ENCODE assay signal across 17 cellular contexts in the genomic region with DNA sequence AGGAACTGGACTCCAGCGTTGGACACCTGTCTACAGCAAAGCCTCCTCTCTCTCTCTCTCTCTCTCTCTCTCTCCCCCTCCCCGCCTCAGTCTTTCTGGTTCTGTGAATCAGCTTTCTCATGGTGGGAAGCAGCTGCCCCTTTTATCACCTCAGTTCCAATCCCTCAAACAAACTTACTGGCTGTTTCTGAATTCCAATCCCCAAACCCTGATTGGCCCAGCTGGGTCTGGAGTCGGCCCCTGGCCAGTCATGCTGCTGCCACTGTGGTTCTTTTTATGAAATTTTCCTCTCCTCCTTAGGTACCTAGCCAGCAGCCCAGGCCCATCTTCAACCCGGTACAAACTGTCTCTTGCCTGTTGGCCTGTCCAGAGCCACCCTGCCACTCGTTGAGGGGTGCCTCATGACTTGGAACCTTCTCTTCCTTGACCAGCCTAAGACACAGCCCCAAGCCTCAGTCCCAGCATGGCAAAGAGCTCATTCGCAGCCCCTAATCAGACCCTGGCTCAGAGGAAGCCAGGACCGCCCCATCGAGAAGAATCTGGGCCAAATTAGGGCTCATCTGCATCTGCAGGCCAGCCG. TPM values are rescaled to one million over a fixed set of nuclear protein-coding genes. Genes with fewer than 3 reads are reported as not detected.
DNase-seq lines count a peak whose midpoint lies in the region; ATAC-seq and TF ChIP-seq lines count a peak whose summit lies in the region.
"Had no signal": no experiment of that assay in that cellular context is flagged by ENCODE, and none has a peak within 500 bp of the region (broad histone marks: within the 10 kb centered on the region; RNA-seq: fewer than 3 reads in every experiment).

No MANE protein-coding gene starts in this region.

- peak overlapping the region; percentile 10 for H3K18ac ChIP-seq in mesendoderm (ENCODE audit: low read length)

- no TSS peak for BruUV-seq in A673 (replicated peaks; lab: Mats Ljungman, UMichigan)

- CTCF ChIA-PET in A673 (lab: Charles Lee), result interaction anchor here (0.6 to 0.7 kb wide), 2 partner anchors 27 to 200 kb away, joined by 4 to 6 read pairs; no protein-coding TSS in a partner anchor
- CTCF ChIA-PET in activated CD8-positive, alpha-beta memory T cell treated with anti-CD3 and anti-CD28 coated beads, Interleukin-2, amount 10 ng/mL, durations not matched to agents 7 days and 5 days (lab: Charles Lee), result interaction anchor here (0.7 to 8.7 kb wide), 4 partner anchors 9 to 179 kb away, joined by 3 to 88 read pairs (median 4); a partner anchor contains a TSS

- no peaks in the 10 kb centered on the region for H3K9me3 ChIP-seq in A673 (ENCODE audit: low read depth, low read length, poor library complexity, severe bottlenecking)
- H3K9me3 ChIP-seq: ascending aorta had no signal

- peak overlapping the region; percentile 75 for H3K56ac ChIP-seq in mesendoderm (ENCODE audit: low read length)

- H3K4me1 ChIP-seq in A673 (ENCODE audit: insufficient read depth, low read length, poor library complexity, severe bottlenecking), result no peaks in the 10 kb centered on the region
- no peaks in the 10 kb centered on the region for H3K4me1 ChIP-seq in GM23338 (ENCODE audit: insufficient read depth)
- H3K4me1 ChIP-seq in mesendoderm (ENCODE audit: control insufficient read depth, low read depth, low read length), result peaks cover 4% of the 10 kb centered on the region
- H3K4me1 ChIP-seq: ascending aorta had no signal

- peaks cover 6% of the 10 kb centered on the region for H3K27me3 Mint-ChIP-seq in GM23338 (ENCODE audit: insufficient read depth, low read depth, poor library complexity)
- no peaks in the 10 kb centered on the region for H3K27me3 Mint-ChIP-seq in activated T-helper 17 cell treated with anti-CD3 and anti-CD28 coated beads, Interleukin-2, amount 50 U/mL, for 72 hours
- H3K27me3 Mint-ChIP-seq in activated CD8-positive, alpha-beta memory T cell treated with anti-CD3 and anti-CD28 coated beads, Interleukin-2, amount 10 ng/mL, durations not matched to agents 7 days and 5 days, result no peaks in the 10 kb centered on the region
- H3K27me3 Mint-ChIP-seq: activated CD4-positive, alpha-beta T cell treated with anti-CD3 and anti-CD28 coated beads, Interleukin-2, amount 10 ng/mL, durations not matched to agents 24 days and 14 days had no signal

- H3K36me3 ChIP-seq in A673 (ENCODE audit: insufficient read depth, low read length, poor library complexity, severe bottlenecking) (no peaks in the 10 kb centered on the region), GM23338 (ENCODE audit: insufficient read depth) (no peaks in the 10 kb centered on the region), mesendoderm (ENCODE audit: control insufficient read depth, insufficient read depth, low read length) (no peaks in the 10 kb centered on the region)
- H3K36me3 ChIP-seq: ascending aorta had no signal

- no peaks in the 10 kb centered on the region; the same call in 2 of the 3 replicates for H3K36me3 Mint-ChIP-seq in GM23338 (ENCODE audit: low read depth)
- no peaks in the 10 kb centered on the region for H3K36me3 Mint-ChIP-seq in activated T-helper 17 cell treated with anti-CD3 and anti-CD28 coated beads, Interleukin-2, amount 50 U/mL, for 72 hours (ENCODE audit: low read depth)
- peaks cover 1% of the 10 kb centered on the region for H3K36me3 Mint-ChIP-seq in activated CD8-positive, alpha-beta memory T cell treated with anti-CD3 and anti-CD28 coated beads, Interleukin-2, amount 10 ng/mL, durations not matched to agents 7 days and 5 days

- no peak overlapping the region for H2BK15ac ChIP-seq in mesendoderm (replicated peaks; ENCODE audit: low read depth)

- no CpG with 5 or more reads among the region's 9 CpGs for WGBS in mesendoderm (ENCODE audit: extremely low coverage, insufficient coverage, low lambda C conversion rate)

- no peaks in the 10 kb centered on the region for H3K9me2 ChIP-seq in GM23338 (ENCODE audit: insufficient read depth)

- H3K79me2 ChIP-seq in GM23338 (replicated peaks; ENCODE audit: insufficient read depth) (no peaks in the 10 kb centered on the region), mesendoderm (ENCODE audit: control insufficient read depth, insufficient read depth, low read length) (no peaks in the 10 kb centered on the region)

- POLR2A ChIA-PET in A673 (lab: Charles Lee; ENCODE audit: low non-redundant PET), result no interaction called here

- H4K20me1 ChIP-seq in GM23338 (replicated peaks; ENCODE audit: insufficient read depth), result no peaks in the 10 kb centered on the region

- peaks cover 18% of the 10 kb centered on the region for H3K4me1 Mint-ChIP-seq in GM23338
- no peaks in the 10 kb centered on the region for H3K4me1 Mint-ChIP-seq in activated T-helper 17 cell treated with anti-CD3 and anti-CD28 coated beads, Interleukin-2, amount 50 U/mL, for 72 hours
- peaks cover 5% of the 10 kb centered on the region for H3K4me1 Mint-ChIP-seq in activated CD8-positive, alpha-beta memory T cell treated with anti-CD3 and anti-CD28 coated beads, Interleukin-2, amount 10 ng/mL, durations not matched to agents 7 days and 5 days

- no peak overlapping the region; the same call in none of the 2 replicates for H3K27ac Mint-ChIP-seq in GM23338
- peak overlapping the region; percentile 33 for H3K27ac Mint-ChIP-seq in activated T-helper 17 cell treated with anti-CD3 and anti-CD28 coated beads, Interleukin-2, amount 50 U/mL, for 72 hours
- no peak overlapping the region for H3K27ac Mint-ChIP-seq in activated CD8-positive, alpha-beta memory T cell treated with anti-CD3 and anti-CD28 coated beads, Interleukin-2, amount 10 ng/mL, durations not matched to agents 7 days and 5 days

- H3K4me3 Mint-ChIP-seq in GM23338, result no peak overlapping the region
- H3K4me3 Mint-ChIP-seq in activated T-helper 17 cell treated with anti-CD3 and anti-CD28 coated beads, Interleukin-2, amount 50 U/mL, for 72 hours, result no peak overlapping the region
- no peak overlapping the region for H3K4me3 Mint-ChIP-seq in activated CD8-positive, alpha-beta memory T cell treated with anti-CD3 and anti-CD28 coated beads, Interleukin-2, amount 10 ng/mL, durations not matched to agents 7 days and 5 days
- H3K4me3 Mint-ChIP-seq: activated CD4-positive, alpha-beta T cell treated with anti-CD3 and anti-CD28 coated beads, Interleukin-2, amount 10 ng/mL, durations not matched to agents 24 days and 14 days had no signal

- H3K4me3 ChIP-seq in A673 (ENCODE audit: low read depth, low read length, poor library complexity, severe bottlenecking) (no peak overlapping the region), GM23338 (no peak overlapping the region), mesendoderm (ENCODE audit: low read length) (no peak overlapping the region)
- H3K4me3 ChIP-seq: ascending aorta had no signal

- H3F3A ChIP-seq in GM23338 (replicated peaks; ENCODE audit: low read depth), result 0 out of 2 replicates have a peak, but pooled peaks cover 7% of the 10 kb centered on the region

- peak overlapping the region; percentile 87 for H2AFZ ChIP-seq in GM23338

- H4K8ac ChIP-seq in mesendoderm (ENCODE audit: low read depth, low read length), result no peak overlapping the region

- no peak overlapping the region for H2BK5ac ChIP-seq in mesendoderm (ENCODE audit: low read length)

- intact Hi-C loops in A673 (cut with micrococcal nuclease; ENCODE audit: unreplicated experiment), result no loop called here

- H3K4ac ChIP-seq in mesendoderm (ENCODE audit: low read depth, low read length), result peak overlapping the region; percentile 6

- 0 out of 2 replicates have a peak overlapping the region, but pooled peaks have one; percentile 20 for H3K4me2 ChIP-seq in GM23338
- H3K4me2 ChIP-seq in mesendoderm (ENCODE audit: low read length), result no peak overlapping the region

- no peak overlapping the region for H3K23ac ChIP-seq in mesendoderm (ENCODE audit: low read length)

- peak; percentile 28; the same call in 2 of the 3 replicates for ATAC-seq in GM23338
- no peak for ATAC-seq in activated T-helper 17 cell treated with anti-CD3 and anti-CD28 coated beads, Interleukin-2, amount 50 U/mL, for 72 hours (replicated peaks)
- ATAC-seq in activated CD8-positive, alpha-beta memory T cell treated with anti-CD3 and anti-CD28 coated beads, Interleukin-2, amount 10 ng/mL, durations not matched to agents 7 days and 5 days, result no peak

- no peaks in the 10 kb centered on the region; the same call in 2 of the 3 replicates for H3K9me3 Mint-ChIP-seq in GM23338
- no peaks in the 10 kb centered on the region for H3K9me3 Mint-ChIP-seq in activated T-helper 17 cell treated with anti-CD3 and anti-CD28 coated beads, Interleukin-2, amount 50 U/mL, for 72 hours
- no peaks in the 10 kb centered on the region for H3K9me3 Mint-ChIP-seq in activated CD8-positive, alpha-beta memory T cell treated with anti-CD3 and anti-CD28 coated beads, Interleukin-2, amount 10 ng/mL, durations not matched to agents 7 days and 5 days (ENCODE audit: low read depth)
- H3K9me3 Mint-ChIP-seq: activated CD4-positive, alpha-beta T cell treated with anti-CD3 and anti-CD28 coated beads, Interleukin-2, amount 10 ng/mL, durations not matched to agents 24 days and 14 days had no signal

- no peak overlapping the region for H4K5ac ChIP-seq in mesendoderm (ENCODE audit: low read length)

- no peaks in the 10 kb centered on the region for H3K27me3 ChIP-seq in A673 (replicated peaks; ENCODE audit: insufficient read depth, low read depth, low read length, poor library complexity)
- H3K27me3 ChIP-seq in GM23338 (ENCODE audit: insufficient read depth), result no peaks in the 10 kb centered on the region
- no peaks in the 10 kb centered on the region for H3K27me3 ChIP-seq in mesendoderm (ENCODE audit: insufficient read depth, low read length, poor library complexity)
- H3K27me3 ChIP-seq: ascending aorta had no signal

- H3K79me1 ChIP-seq in mesendoderm (ENCODE audit: low read length), result no peaks in the 10 kb centered on the region

- H3K27ac ChIP-seq in A673 (ENCODE audit: low read depth, low read length, poor library complexity, severe bottlenecking) (peak overlapping the region; percentile 44), GM23338 (ENCODE audit: low read depth) (peak overlapping the region; percentile 16; the same call in 1 of the 2 replicates), mesendoderm (ENCODE audit: low read depth, low read length) (no peak overlapping the region)
- H3K27ac ChIP-seq: ascending aorta had no signal

- no peak overlapping the region for H3K9ac ChIP-seq in mesendoderm (ENCODE audit: low read length)

- H2AK5ac ChIP-seq in mesendoderm (ENCODE audit: low read length), result no peak overlapping the region

- no peak overlapping the region for H2BK120ac ChIP-seq in mesendoderm (ENCODE audit: low read depth, low read length)

- DNase-seq in A673 (ENCODE audit: low spot score) (no peak), GM23338 (ENCODE audit: low spot score) (peak; percentile 38), mesendoderm (peak; percentile 67), NCI-H2081 (lab: John Stamatoyannopoulos, UW) (no peak), SW 1271 (lab: John Stamatoyannopoulos, UW) (no peak), NCI-H128 (lab: John Stamatoyannopoulos, UW; ENCODE audit: unreplicated experiment) (no peak)
- no peak for DNase-seq in activated CD8-positive, alpha-beta memory T cell treated with anti-CD3 and anti-CD28 coated beads, Interleukin-2, amount 10 ng/mL, durations not matched to agents 7 days and 5 days
- DNase-seq: activated CD4-positive, alpha-beta T cell treated with anti-CD3 and anti-CD28 coated beads, Interleukin-2, amount 10 ng/mL, durations not matched to agents 24 days and 14 days; AML-193; DMS79; GOT3; Karpas-422; NCI-H187; NCI-H69; occipital lobe had no signal

- TF ChIP-seq CTCF in A673 (conservative IDR thresholded peaks at IDR 0.05; ENCODE audit: low read depth, low read length) (no peak), GM23338 (conservative IDR thresholded peaks at IDR 0.05; ENCODE audit: low read depth in 2 of 2) (no peak)

RNA-seq across cellular contexts. Expression of a gene that starts 9.4 kb away (rescaled TPM):
- 0.58 and 0.96 TPM in 2 replicates for total RNA-seq in A673 (2021)
- total RNA-seq in GM23338 (2014; rRNA removed; shearing (Covaris generic)), result 0.14 and 0.47 TPM in 2 replicates
- 0.36 and 1.5 TPM in 2 replicates for polyA plus RNA-seq in GM23338 (2016; fragmentation: Nextera tagmentation; extraction: Ambion mirVana)
- 1 to 10 TPM; 1.4 to 2.5 TPM for total RNA-seq in activated T-helper 17 cell treated with anti-CD3 and anti-CD28 coated beads, Interleukin-2, amount 50 U/mL, for 72 hours
- 0.79 TPM for polyA plus RNA-seq in mesendoderm (2013, experiment 1 of 2)
- polyA plus RNA-seq in mesendoderm (2013, experiment 2 of 2), result 0.98 TPM
- 1 to 10 TPM in 1 of 2 experiments, under 1 TPM in 1; 0.54 to 1.2 TPM for total RNA-seq in activated CD8-positive, alpha-beta memory T cell treated with anti-CD3 and anti-CD28 coated beads, Interleukin-2, amount 10 ng/mL, durations not matched to agents 7 days and 5 days
- total RNA-seq: ascending aorta had no signal

RNA-seq across cellular contexts. Expression of a gene that starts 33.7 kb away (rescaled TPM):
- total RNA-seq in A673 (2021), result 21.3 and 22.3 TPM in 2 replicates
- 30.4 and 36.0 TPM in 2 replicates for total RNA-seq in GM23338 (2014; rRNA removed; shearing (Covaris generic))
- polyA plus RNA-seq in GM23338 (2016; fragmentation: Nextera tagmentation; extraction: Ambion mirVana), result 11.2 and 15.0 TPM in 2 replicates
- total RNA-seq in activated T-helper 17 cell treated with anti-CD3 and anti-CD28 coated beads, Interleukin-2, amount 50 U/mL, for 72 hours, result 10 to 100 TPM in 1 of 2 donors, 1 to 10 TPM in 1; 8.6 to 13.7 TPM
- 16.1 TPM for polyA plus RNA-seq in mesendoderm (2013, experiment 1 of 2)
- polyA plus RNA-seq in mesendoderm (2013, experiment 2 of 2), result 15.8 TPM
- total RNA-seq in activated CD8-positive, alpha-beta memory T cell treated with anti-CD3 and anti-CD28 coated beads, Interleukin-2, amount 10 ng/mL, durations not matched to agents 7 days and 5 days, result 10 to 100 TPM in 1 of 2 experiments, 1 to 10 TPM in 1; 8.8 to 11.0 TPM

RNA-seq across cellular contexts. Expression of a gene that starts 52.5 kb away (rescaled TPM):
- total RNA-seq in A673 (2021), result 25.6 and 28.2 TPM in 2 replicates
- total RNA-seq in GM23338 (2014; rRNA removed; shearing (Covaris generic)), result 31.0 and 32.0 TPM in 2 replicates
- 22.2 and 23.7 TPM in 2 replicates for polyA plus RNA-seq in GM23338 (2016; fragmentation: Nextera tagmentation; extraction: Ambion mirVana)
- 10 to 100 TPM; 24.0 to 31.3 TPM for total RNA-seq in activated T-helper 17 cell treated with anti-CD3 and anti-CD28 coated beads, Interleukin-2, amount 50 U/mL, for 72 hours
- 26.1 TPM for polyA plus RNA-seq in mesendoderm (2013, experiment 1 of 2)
- polyA plus RNA-seq in mesendoderm (2013, experiment 2 of 2), result 27.7 TPM
- total RNA-seq in activated CD8-positive, alpha-beta memory T cell treated with anti-CD3 and anti-CD28 coated beads, Interleukin-2, amount 10 ng/mL, durations not matched to agents 7 days and 5 days, result 10 to 100 TPM; 53.7 to 61.1 TPM

Comparison
In these comparisons a context has a peak if more than half of its experiments do, and no peak if none do; other contexts are left out.
1. DNase-seq: peak in GM23338 (single experiment) and mesendoderm (single experiment); none in A673 (single experiment), activated CD8-positive, alpha-beta memory T cell treated with anti-CD3 and anti-CD28 coated beads, Interleukin-2, amount 10 ng/mL, durations not matched to agents 7 days and 5 days (single experiment), NCI-H2081 (0 of 2), SW 1271 (0 of 2) and NCI-H128 (single experiment).